Comparison of ENCODE assay signal across 12 cellular contexts in the genomic region with DNA sequence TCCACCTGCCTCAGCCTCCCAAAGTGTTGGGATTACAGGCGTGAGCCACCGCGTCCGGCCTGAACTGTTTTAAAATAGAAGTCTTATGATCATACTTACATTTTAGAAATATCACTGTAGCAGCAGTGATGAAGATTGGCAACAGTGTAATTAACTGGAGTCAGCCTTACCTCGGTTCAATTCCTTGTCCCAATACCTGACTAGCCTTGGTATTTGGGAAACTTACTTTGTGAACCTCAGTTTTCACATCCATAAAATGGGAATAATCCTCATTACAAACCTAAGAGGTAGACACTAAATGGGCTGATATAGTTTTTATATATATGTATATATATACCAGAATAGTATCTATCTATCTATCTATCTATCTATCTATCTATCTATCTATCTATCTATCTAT. TPM values are rescaled to one million over a fixed set of nuclear protein-coding genes. Genes with fewer than 3 reads are reported as not detected.
A peak's percentile ranks its signal among the peaks of the same experiment; 100 is the strongest.
DNase-seq lines count a peak whose midpoint lies in the region; ATAC-seq and TF ChIP-seq lines count a peak whose summit lies in the region.
"Had no signal": no experiment of that assay in that cellular context is flagged by ENCODE, and none has a peak within 500 bp of the region (broad histone marks: within the 10 kb centered on the region; RNA-seq: fewer than 3 reads in every experiment).

No MANE protein-coding gene starts in this region.

- H3K27ac Mint-ChIP-seq in CD14-positive monocyte (peak overlapping the region in 5 of 7 donors; percentile 40 to 83 (median 60)), HFFc6 (peak overlapping the region; percentile 18; the same call in 1 of the 2 replicates)
- H3K27ac Mint-ChIP-seq in central memory CD8-positive, alpha-beta T cell (ENCODE audit: low read depth) = peak overlapping the region; percentile 20

- H3K36me3 Mint-ChIP-seq in CD14-positive monocyte = peaks cover 8 to 38% of the 10 kb centered on the region in 2 donors
- H3K36me3 Mint-ChIP-seq in HFFc6 (ENCODE audit: low read depth) = no peaks in the 10 kb centered on the region
- peaks cover 21% of the 10 kb centered on the region for H3K36me3 Mint-ChIP-seq in central memory CD8-positive, alpha-beta T cell (ENCODE audit: insufficient read depth)

- TF ChIP-seq CTCF in CD14-positive monocyte (IDR thresholded peaks at IDR 0.05) (no peak), HFFc6 (IDR thresholded peaks at IDR 0.05) (no peak)

- DNase-seq in CD14-positive monocyte (ENCODE audit: low spot score) (no peak), HFFc6 (no peak), posterior vena cava (ENCODE audit: low spot score) (peak; percentile 11), NCI-H345 treated with DMSO at 0.1 percent for 48 hours (lab: John Stamatoyannopoulos, UW; ENCODE audit: unreplicated experiment) (no peak), NAMALWA (ENCODE audit: low spot score) (no peak)
- DNase-seq in central memory CD8-positive, alpha-beta T cell (ENCODE audit: low spot score in 2 of 2) = no peak
- no peak for DNase-seq in activated naive CD4-positive, alpha-beta T cell treated with anti-CD3 and anti-CD28 coated beads, Interleukin-2, amount 50 U/mL, for 16 hours
- DNase-seq: CD4-positive, alpha-beta memory T cell; DMS79 treated with DMSO at 0.1 percent for 48 hours; GOT3; H9 had no signal

- peaks cover 24% of the 10 kb centered on the region for H3K4me1 Mint-ChIP-seq in CD14-positive monocyte
- peaks cover 17% of the 10 kb centered on the region for H3K4me1 Mint-ChIP-seq in HFFc6 (ENCODE audit: low read depth)
- peaks cover 19% of the 10 kb centered on the region for H3K4me1 Mint-ChIP-seq in central memory CD8-positive, alpha-beta T cell
- H3K4me1 Mint-ChIP-seq: H9 had no signal

- H3K4me3 Mint-ChIP-seq in CD14-positive monocyte (no peak overlapping the region), HFFc6 (no peak overlapping the region)
- H3K4me3 Mint-ChIP-seq in central memory CD8-positive, alpha-beta T cell = no peak overlapping the region
- H3K4me3 Mint-ChIP-seq: B cell, H9 had no signal

- H3K9me3 Mint-ChIP-seq in CD14-positive monocyte (peaks cover 0 to 2% (median 0%) of the 10 kb centered on the region in 7 donors), HFFc6 (no peaks in the 10 kb centered on the region)
- no peaks in the 10 kb centered on the region for H3K9me3 Mint-ChIP-seq in central memory CD8-positive, alpha-beta T cell
- H3K9me3 Mint-ChIP-seq: H9 had no signal

- no peak for ATAC-seq in central memory CD8-positive, alpha-beta T cell (replicated peaks; ENCODE audit: extremely low read depth, poor library complexity, severe bottlenecking)

- intact Hi-C loops in CD14-positive monocyte (cut with micrococcal nuclease) (no loop called here), posterior vena cava (cut with DNase I) (no loop called here)

- H3K27me3 Mint-ChIP-seq in CD14-positive monocyte (ENCODE audit: low read depth in 3 of 3) (peaks cover 0 to 3% (median 0%) of the 10 kb centered on the region in 3 donors), HFFc6 (ENCODE audit: insufficient read depth) (no peaks in the 10 kb centered on the region)
- no peaks in the 10 kb centered on the region for H3K27me3 Mint-ChIP-seq in central memory CD8-positive, alpha-beta T cell
- H3K27me3 Mint-ChIP-seq: B cell; CD4-positive, alpha-beta memory T cell had no signal

RNA-seq across cellular contexts. Expression of a gene that starts 19.3 kb away (rescaled TPM):
- polyA plus RNA-seq in CD14-positive monocyte = 10 to 100 TPM; 73.6 to 78.2 TPM
- total RNA-seq in HFFc6 (2021; fragmentation: NEBNext Ultra II Directional; extraction: Animal tissue kit (Norgen Biotek cat#: 25700)) = 10 to 100 TPM; 31.5 to 40.9 (median 36.2) TPM
- 10 to 100 TPM; 55.2 to 59.6 TPM for total RNA-seq in posterior vena cava

RNA-seq across cellular contexts. Expression of a gene that starts 49.0 kb away (rescaled TPM):
- 10 to 100 TPM; 89.5 to 98.0 TPM for polyA plus RNA-seq in CD14-positive monocyte
- total RNA-seq in HFFc6 (2021; fragmentation: NEBNext Ultra II Directional; extraction: Animal tissue kit (Norgen Biotek cat#: 25700)) = 100 to 1,000 TPM; 162 to 198 (median 185) TPM
- 100 to 1,000 TPM; 210 to 217 TPM for total RNA-seq in posterior vena cava
